ENCODE assay signal across 1 cellular context in the genomic region with DNA sequence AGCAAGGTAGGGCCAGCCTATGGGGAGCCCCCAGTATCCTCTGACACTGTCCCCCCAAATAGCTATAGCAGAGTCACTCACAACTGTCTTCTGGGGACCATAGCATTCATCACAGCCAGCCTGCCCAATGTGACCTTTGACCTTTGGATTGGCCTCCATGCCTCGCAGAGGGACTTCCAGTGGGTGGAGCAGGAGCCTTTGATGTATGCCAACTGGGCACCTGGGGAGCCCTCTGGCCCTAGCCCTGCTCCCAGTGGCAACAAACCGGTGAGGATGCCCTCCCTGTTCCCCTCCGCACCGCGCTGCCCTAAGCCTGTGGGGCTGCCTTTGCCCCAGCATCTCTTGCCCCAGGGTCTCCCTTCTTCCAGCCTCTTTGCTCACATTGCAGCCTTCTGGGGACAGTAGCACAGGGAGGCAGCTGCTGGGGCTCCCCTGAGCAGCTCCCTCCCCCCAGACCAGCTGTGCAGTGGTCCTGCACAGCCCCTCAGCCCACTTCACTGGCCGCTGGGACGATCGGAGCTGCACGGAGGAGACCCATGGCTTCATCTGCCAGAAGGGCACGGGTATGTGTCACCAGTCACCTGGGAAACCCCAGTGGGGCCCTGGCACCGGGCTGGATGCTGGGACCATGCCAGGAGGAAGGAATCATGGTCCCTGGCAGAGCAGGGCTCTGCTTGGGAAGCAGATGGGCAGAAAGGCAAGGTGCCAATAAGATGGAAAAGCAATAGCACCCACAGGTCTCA.
TF ChIP-seq lines count a peak whose summit lies in the region.

No MANE protein-coding gene starts in this region.

TF ChIP-seq in SK-N-SH treated with all-trans-retinoic acid at 6 μM for 48 hours, 23 proteins besides CTCF, POLR2A, EP300 and RAD21 (continued from another document):
- TF ChIP-seq, protein P1, sequence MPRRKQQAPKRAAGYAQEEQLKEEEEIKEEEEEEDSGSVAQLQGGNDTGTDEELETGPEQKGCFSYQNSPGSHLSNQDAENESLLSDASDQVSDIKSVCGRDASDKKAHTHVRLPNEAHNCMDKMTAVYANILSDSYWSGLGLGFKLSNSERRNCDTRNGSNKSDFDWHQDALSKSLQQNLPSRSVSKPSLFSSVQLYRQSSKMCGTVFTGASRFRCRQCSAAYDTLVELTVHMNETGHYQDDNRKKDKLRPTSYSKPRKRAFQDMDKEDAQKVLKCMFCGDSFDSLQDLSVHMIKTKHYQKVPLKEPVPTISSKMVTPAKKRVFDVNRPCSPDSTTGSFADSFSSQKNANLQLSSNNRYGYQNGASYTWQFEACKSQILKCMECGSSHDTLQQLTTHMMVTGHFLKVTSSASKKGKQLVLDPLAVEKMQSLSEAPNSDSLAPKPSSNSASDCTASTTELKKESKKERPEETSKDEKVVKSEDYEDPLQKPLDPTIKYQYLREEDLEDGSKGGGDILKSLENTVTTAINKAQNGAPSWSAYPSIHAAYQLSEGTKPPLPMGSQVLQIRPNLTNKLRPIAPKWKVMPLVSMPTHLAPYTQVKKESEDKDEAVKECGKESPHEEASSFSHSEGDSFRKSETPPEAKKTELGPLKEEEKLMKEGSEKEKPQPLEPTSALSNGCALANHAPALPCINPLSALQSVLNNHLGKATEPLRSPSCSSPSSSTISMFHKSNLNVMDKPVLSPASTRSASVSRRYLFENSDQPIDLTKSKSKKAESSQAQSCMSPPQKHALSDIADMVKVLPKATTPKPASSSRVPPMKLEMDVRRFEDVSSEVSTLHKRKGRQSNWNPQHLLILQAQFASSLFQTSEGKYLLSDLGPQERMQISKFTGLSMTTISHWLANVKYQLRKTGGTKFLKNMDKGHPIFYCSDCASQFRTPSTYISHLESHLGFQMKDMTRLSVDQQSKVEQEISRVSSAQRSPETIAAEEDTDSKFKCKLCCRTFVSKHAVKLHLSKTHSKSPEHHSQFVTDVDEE (CRISPR knock-in tag; IDR thresholded peaks at IDR 0.05): no peak
- TF ChIP-seq ZNF8 (CRISPR knock-in tag; IDR thresholded peaks at IDR 0.05) (no peak), ESRRG (CRISPR knock-in tag; IDR thresholded peaks at IDR 0.05) (no peak), PPARA (CRISPR knock-in tag; IDR thresholded peaks at IDR 0.05; ENCODE audit: borderline replicate concordance) (no peak), TOX (CRISPR knock-in tag; IDR thresholded peaks at IDR 0.05; ENCODE audit: borderline replicate concordance) (no peak), ZC3H10 (CRISPR knock-in tag; IDR thresholded peaks at IDR 0.05) (no peak), CSRNP3 (CRISPR knock-in tag; IDR thresholded peaks at IDR 0.05) (no peak), TCF4 (CRISPR knock-in tag; IDR thresholded peaks at IDR 0.05; ENCODE audit: borderline replicate concordance) (no peak), ARNTL (CRISPR knock-in tag; IDR thresholded peaks at IDR 0.05; ENCODE audit: borderline replicate concordance, low read depth) (no peak), CSDC2 (CRISPR knock-in tag; IDR thresholded peaks at IDR 0.05) (no peak)
